11 cellular contexts compared by ENCODE assay signal in genomic region chr10:77711683-77712049, GRCh38.
DNase-seq lines count a peak whose midpoint lies in the region; ATAC-seq, FAIRE-seq and TF ChIP-seq lines count a peak whose summit lies in the region.
"Had no signal": no experiment of that assay in that cellular context is flagged by ENCODE, and none has a peak within 500 bp of the region (broad histone marks: within the 10 kb centered on the region; RNA-seq: fewer than 3 reads in every experiment).

No MANE protein-coding gene starts in this region.

- no peaks in the 10 kb centered on the region for H3K36me3 Mint-ChIP-seq in activated naive CD8-positive, alpha-beta T cell
- no peaks in the 10 kb centered on the region for H3K36me3 Mint-ChIP-seq in activated naive CD8-positive, alpha-beta T cell treated with anti-CD3 and anti-CD28 coated beads, Interleukin-2, amount 50 U/mL, for 24 hours (ENCODE audit: low read depth)

- H2AFZ ChIP-seq in KMS-11 (ENCODE audit: low read depth) (peak overlapping the region; percentile 66), endothelial cell of umbilical vein (ENCODE audit: low read depth, low read length) (peak overlapping the region; percentile 95)

- CTCF ChIA-PET in endothelial cell of umbilical vein (lab: Charles Lee) = interaction anchor here (0.6 to 14.8 kb wide), 60 partner anchors 9 to 598 kb away, joined by 3 to 317 read pairs (median 5); no protein-coding TSS in a partner anchor

- no peaks in the 10 kb centered on the region for H3K36me3 ChIP-seq in KMS-11 (ENCODE audit: insufficient read depth)
- H3K36me3 ChIP-seq in endothelial cell of umbilical vein (ENCODE audit: control insufficient read depth in 2 of 2, extremely low read depth in 1 of 2, insufficient read depth in 2 of 2, low read length in 2 of 2) = no peaks in the 10 kb centered on the region
- H3K36me3 ChIP-seq in aorta (ENCODE audit: control insufficient read depth in 1 of 2, insufficient read depth in 2 of 2, low read length in 1 of 2) = no peaks in the 10 kb centered on the region
- H3K36me3 ChIP-seq: Peyer's patch, prostate gland had no signal

- BruUV-seq in endothelial cell of umbilical vein (replicated peaks; lab: Mats Ljungman, UMichigan) = no TSS peak

- no peak overlapping the region for H3K27ac Mint-ChIP-seq in activated naive CD8-positive, alpha-beta T cell
- no peak overlapping the region for H3K27ac Mint-ChIP-seq in activated naive CD8-positive, alpha-beta T cell treated with anti-CD3 and anti-CD28 coated beads, Interleukin-2, amount 50 U/mL, for 24 hours
- H3K27ac Mint-ChIP-seq: dendritic cell treated with granulocyte-macrophage colony-stimulating factor and Interleukin-4, amounts not matched to agents 40 ng/mL and 50 ng/mL, for 4 days had no signal

- DNase-seq in activated naive CD8-positive, alpha-beta T cell treated with anti-CD3 and anti-CD28 coated beads, Interleukin-2, amount 50 U/mL, for 24 hours = no peak
- no peak for DNase-seq in endothelial cell of umbilical vein (ENCODE audit: low read depth, low spot score)
- DNase-seq in aorta = no peak
- DNase-seq in midbrain (lab: John Stamatoyannopoulos, UW) = no peak
- DNase-seq in globus pallidus (ENCODE audit: low spot score) = no peak
- DNase-seq in amygdala (lab: John Stamatoyannopoulos, UW) = no peak

- H3K4me1 Mint-ChIP-seq in activated naive CD8-positive, alpha-beta T cell (ENCODE audit: low read depth) = peaks cover 3% of the 10 kb centered on the region
- H3K4me1 Mint-ChIP-seq in activated naive CD8-positive, alpha-beta T cell treated with anti-CD3 and anti-CD28 coated beads, Interleukin-2, amount 50 U/mL, for 24 hours = peaks cover 4% of the 10 kb centered on the region

- no peaks in the 10 kb centered on the region for H3K9me3 Mint-ChIP-seq in activated naive CD8-positive, alpha-beta T cell (ENCODE audit: low read depth)
- H3K9me3 Mint-ChIP-seq in activated naive CD8-positive, alpha-beta T cell treated with anti-CD3 and anti-CD28 coated beads, Interleukin-2, amount 50 U/mL, for 24 hours = no peaks in the 10 kb centered on the region
- H3K9me3 Mint-ChIP-seq: dendritic cell treated with granulocyte-macrophage colony-stimulating factor and Interleukin-4, amounts not matched to agents 40 ng/mL and 50 ng/mL, for 4 days had no signal

- intact Hi-C loops in endothelial cell of umbilical vein (cut with micrococcal nuclease) (loop anchor here (1.0 to 5.0 kb wide), 5 partner anchors 67 to 546 kb away; no protein-coding TSS in a partner anchor), aorta (cut with DNase I) (loop anchor here (2.0 to 5.0 kb wide), 2 partner anchors 539 to 545 kb away; no protein-coding TSS in a partner anchor)

- H3K27me3 ChIP-seq in KMS-11 (ENCODE audit: insufficient read depth, low read depth) = no peaks in the 10 kb centered on the region; the same call in 1 of the 2 replicates
- no peaks in the 10 kb centered on the region for H3K27me3 ChIP-seq in endothelial cell of umbilical vein (ENCODE audit: control insufficient read depth in 2 of 2, insufficient read depth in 2 of 2, low read length in 2 of 2)
- no peaks in the 10 kb centered on the region for H3K27me3 ChIP-seq in aorta (ENCODE audit: control insufficient read depth in 1 of 2, insufficient read depth in 2 of 2, low read length in 1 of 2)
- H3K27me3 ChIP-seq: Peyer's patch had no signal

- H3K4me3 ChIP-seq in KMS-11 (IDR thresholded peaks at IDR 0.05; ENCODE audit: insufficient read depth, low read depth, low read length) = no peak overlapping the region
- no peak overlapping the region for H3K4me3 ChIP-seq in endothelial cell of umbilical vein (replicated peaks in 1 of 3; ENCODE audit: insufficient read depth in 1 of 3, low read depth in 1 of 3, low read length in 3 of 3)
- H3K4me3 ChIP-seq in aorta (ENCODE audit: low read length in 2 of 2) = no peak overlapping the region

- H3K9me1 ChIP-seq in endothelial cell of umbilical vein (replicated peaks; ENCODE audit: control insufficient read depth, extremely low read depth, insufficient read depth, low read length) = no peaks in the 10 kb centered on the region

- no peaks in the 10 kb centered on the region for H3K79me2 ChIP-seq in KMS-11 (ENCODE audit: insufficient read depth, low read depth)
- H3K79me2 ChIP-seq in endothelial cell of umbilical vein (ENCODE audit: control insufficient read depth, insufficient read depth, low read length) = no peaks in the 10 kb centered on the region

- TF ChIP-seq CTCF in KMS-11 (conservative IDR thresholded peaks at IDR 0.05; ENCODE audit: low read depth, low read length) (peak; percentile 40), endothelial cell of umbilical vein (IDR thresholded peaks at IDR 0.05; ENCODE audit: extremely low read depth in 1 of 2, insufficient read depth in 1 of 2, low read depth in 1 of 2, low read length in 2 of 2) (no peak)

- FAIRE-seq in endothelial cell of umbilical vein (lab: Jason Lieb, UNC) = no peak

- H3K4me3 Mint-ChIP-seq in activated naive CD8-positive, alpha-beta T cell = peak overlapping the region; percentile 42
- H3K4me3 Mint-ChIP-seq in activated naive CD8-positive, alpha-beta T cell treated with anti-CD3 and anti-CD28 coated beads, Interleukin-2, amount 50 U/mL, for 24 hours = no peak overlapping the region

- H3K4me2 ChIP-seq in KMS-11 = no peak overlapping the region; the same call in 1 of the 2 replicates
- H3K4me2 ChIP-seq in endothelial cell of umbilical vein (ENCODE audit: insufficient read depth, low read length) = no peak overlapping the region

- H3K27ac ChIP-seq in KMS-11 = no peak overlapping the region
- no peak overlapping the region for H3K27ac ChIP-seq in endothelial cell of umbilical vein (ENCODE audit: insufficient read depth, low read depth, low read length)
- H3K27ac ChIP-seq in aorta (ENCODE audit: low read depth in 1 of 2, low read length in 2 of 2) = no peak overlapping the region
- H3K27ac ChIP-seq: Peyer's patch had no signal

- no peaks in the 10 kb centered on the region for H3K9me3 ChIP-seq in endothelial cell of umbilical vein (replicated peaks; ENCODE audit: control insufficient read depth, insufficient read depth, low read length)
- no peaks in the 10 kb centered on the region for H3K9me3 ChIP-seq in aorta (ENCODE audit: control insufficient read depth, low read length)
- H3K9me3 ChIP-seq: Peyer's patch, prostate gland had no signal

- peaks cover 8% of the 10 kb centered on the region for H3K27me3 Mint-ChIP-seq in activated naive CD8-positive, alpha-beta T cell
- H3K27me3 Mint-ChIP-seq in activated naive CD8-positive, alpha-beta T cell treated with anti-CD3 and anti-CD28 coated beads, Interleukin-2, amount 50 U/mL, for 24 hours = peaks cover 26% of the 10 kb centered on the region

- dilution Hi-C loops in endothelial cell of umbilical vein (cut with MboI; ENCODE audit: extremely low pct_ligation_motif_present, low sequenced_read_pairs) = no loop called here

- no peak for ATAC-seq in activated naive CD8-positive, alpha-beta T cell treated with anti-CD3 and anti-CD28 coated beads, Interleukin-2, amount 50 U/mL, for 24 hours
- ATAC-seq in aorta (ENCODE audit: low FRiP score) = peak; percentile 4

- no peak overlapping the region for H3K9ac ChIP-seq in KMS-11
- H3K9ac ChIP-seq in endothelial cell of umbilical vein (replicated peaks; ENCODE audit: extremely low read depth, insufficient read depth, low read length) = no peak overlapping the region

- POLR2A ChIA-PET in endothelial cell of umbilical vein (lab: Charles Lee) = interaction anchor here (0.5 kb wide), 1 partner anchor 59 kb away, joined by 3 read pairs; no protein-coding TSS in a partner anchor

- H4K20me1 ChIP-seq in KMS-11 (ENCODE audit: insufficient read depth) = no peaks in the 10 kb centered on the region
- no peaks in the 10 kb centered on the region for H4K20me1 ChIP-seq in endothelial cell of umbilical vein (replicated peaks; ENCODE audit: control insufficient read depth, extremely low read depth, insufficient read depth, low read length)

- H3K4me1 ChIP-seq in KMS-11 (ENCODE audit: low read depth, poor library complexity, severe bottlenecking) (no peaks in the 10 kb centered on the region), endothelial cell of umbilical vein (ENCODE audit: control insufficient read depth, extremely low read depth, insufficient read depth, low read length) (peaks cover 3% of the 10 kb centered on the region), aorta (ENCODE audit: control insufficient read depth in 1 of 2, insufficient read depth in 2 of 2, low read length in 2 of 2) (no peaks in the 10 kb centered on the region)
- H3K4me1 ChIP-seq: prostate gland had no signal

- TF ChIP-seq POLR2A in endothelial cell of umbilical vein (IDR thresholded peaks at IDR 0.05; ENCODE audit: low read depth, low read length) = no peak

- 45 to 51% methylated on average over 9 of the region's 9 CpGs for WGBS in aorta, 2 donors

TF ChIP-seq in endothelial cell of umbilical vein, 7 proteins besides CTCF, POLR2A, EP300 and RAD21:
- TF ChIP-seq EZH2 (IDR thresholded peaks at IDR 0.05; ENCODE audit: borderline replicate concordance, low read depth, low read length, severe bottlenecking) (no peak), FOS (IDR thresholded peaks at IDR 0.05; ENCODE audit: borderline replicate concordance, insufficient read depth, low read length) (no peak), MAX (IDR thresholded peaks at IDR 0.05; ENCODE audit: insufficient read depth, insufficient read length) (no peak), JUN (IDR thresholded peaks at IDR 0.05; ENCODE audit: borderline replicate concordance, insufficient read depth, insufficient read length, low read depth) (no peak), POLR2AphosphoS5 (IDR thresholded peaks at IDR 0.05; ENCODE audit: insufficient read depth, low read depth, low read length) (no peak), MYC (IDR thresholded peaks at IDR 0.05; ENCODE audit: low read depth, low read length) (no peak), GATA2 (IDR thresholded peaks at IDR 0.05; ENCODE audit: insufficient read depth, insufficient read length, low read depth, low read length) (no peak)
TF ChIP-seq in endothelial cell of umbilical vein: peak in this region for 0.
